In the genomic region with DNA sequence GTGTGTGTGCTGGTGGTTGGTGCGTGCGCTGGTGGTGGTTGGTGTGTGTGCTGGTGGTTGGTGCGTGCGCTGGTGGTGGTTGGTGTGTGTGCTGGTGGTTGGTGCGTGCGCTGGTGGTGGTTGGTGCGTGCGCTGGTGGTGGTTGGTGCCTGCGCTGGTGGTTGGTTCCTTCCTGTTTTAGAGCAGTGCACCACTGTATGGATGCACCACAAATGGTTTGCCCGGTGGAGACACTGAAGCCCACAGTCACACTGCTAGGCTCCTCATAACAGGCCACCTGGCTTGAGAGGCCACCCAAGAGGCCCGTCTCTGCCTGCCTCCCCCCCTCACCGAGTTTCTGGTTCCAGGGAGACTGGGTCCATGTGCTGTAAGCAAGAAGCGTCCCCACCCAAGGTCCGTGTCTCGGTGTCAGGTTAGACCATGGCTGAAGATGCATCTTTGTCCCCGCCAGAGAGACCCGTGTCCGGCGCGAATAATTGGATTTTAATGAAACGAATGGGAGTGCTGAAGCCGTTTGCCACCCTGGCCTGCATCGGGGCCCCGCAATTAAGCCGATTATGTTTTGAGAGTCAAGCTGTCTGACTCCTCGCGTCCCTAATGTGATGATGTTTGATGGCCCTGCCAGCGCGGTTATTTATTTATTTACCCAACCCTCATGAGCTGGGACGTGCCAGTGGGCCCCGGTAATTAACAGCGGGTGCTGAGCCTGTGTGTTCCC, we compare ENCODE assay signal across 1 cellular context.
TF ChIP-seq lines count a peak whose summit lies in the region.

No MANE protein-coding gene starts in this region.

TF ChIP-seq in HEK293, 187 proteins besides CTCF, POLR2A, EP300 and RAD21 (continued from another document):
- no peak for TF ChIP-seq ZNF518A (tag by site-specific recombination; conservative IDR thresholded peaks at IDR 0.05; ENCODE audit: low read depth)
- no peak for TF ChIP-seq ZNF391 (tag by site-specific recombination; IDR thresholded peaks at IDR 0.05; ENCODE audit: borderline replicate concordance, low read depth)
- TF ChIP-seq, protein P1, sequence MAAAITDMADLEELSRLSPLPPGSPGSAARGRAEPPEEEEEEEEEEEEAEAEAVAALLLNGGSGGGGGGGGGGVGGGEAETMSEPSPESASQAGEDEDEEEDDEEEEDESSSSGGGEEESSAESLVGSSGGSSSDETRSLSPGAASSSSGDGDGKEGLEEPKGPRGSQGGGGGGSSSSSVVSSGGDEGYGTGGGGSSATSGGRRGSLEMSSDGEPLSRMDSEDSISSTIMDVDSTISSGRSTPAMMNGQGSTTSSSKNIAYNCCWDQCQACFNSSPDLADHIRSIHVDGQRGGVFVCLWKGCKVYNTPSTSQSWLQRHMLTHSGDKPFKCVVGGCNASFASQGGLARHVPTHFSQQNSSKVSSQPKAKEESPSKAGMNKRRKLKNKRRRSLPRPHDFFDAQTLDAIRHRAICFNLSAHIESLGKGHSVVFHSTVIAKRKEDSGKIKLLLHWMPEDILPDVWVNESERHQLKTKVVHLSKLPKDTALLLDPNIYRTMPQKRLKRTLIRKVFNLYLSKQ (tag by site-specific recombination; IDR thresholded peaks at IDR 0.05; ENCODE audit: borderline replicate concordance) = no peak
- TF ChIP-seq, protein P2, sequence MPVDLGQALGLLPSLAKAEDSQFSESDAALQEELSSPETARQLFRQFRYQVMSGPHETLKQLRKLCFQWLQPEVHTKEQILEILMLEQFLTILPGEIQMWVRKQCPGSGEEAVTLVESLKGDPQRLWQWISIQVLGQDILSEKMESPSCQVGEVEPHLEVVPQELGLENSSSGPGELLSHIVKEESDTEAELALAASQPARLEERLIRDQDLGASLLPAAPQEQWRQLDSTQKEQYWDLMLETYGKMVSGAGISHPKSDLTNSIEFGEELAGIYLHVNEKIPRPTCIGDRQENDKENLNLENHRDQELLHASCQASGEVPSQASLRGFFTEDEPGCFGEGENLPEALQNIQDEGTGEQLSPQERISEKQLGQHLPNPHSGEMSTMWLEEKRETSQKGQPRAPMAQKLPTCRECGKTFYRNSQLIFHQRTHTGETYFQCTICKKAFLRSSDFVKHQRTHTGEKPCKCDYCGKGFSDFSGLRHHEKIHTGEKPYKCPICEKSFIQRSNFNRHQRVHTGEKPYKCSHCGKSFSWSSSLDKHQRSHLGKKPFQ (tag by site-specific recombination; IDR thresholded peaks at IDR 0.05) = peak; percentile 78; the same call in 1 of the 2 replicates
- no peak for TF ChIP-seq ZNF776 (tag by site-specific recombination; IDR thresholded peaks at IDR 0.05; ENCODE audit: borderline replicate concordance)
- TF ChIP-seq ZBTB8A (tag by site-specific recombination; IDR thresholded peaks at IDR 0.05) = peak; percentile 50
- TF ChIP-seq KLF16 (tag by site-specific recombination; IDR thresholded peaks at IDR 0.05) = no peak
- no peak for TF ChIP-seq SP3 (tag by site-specific recombination; IDR thresholded peaks at IDR 0.05)
- no peak for TF ChIP-seq ZNF146 (tag by site-specific recombination; IDR thresholded peaks at IDR 0.05)
- TF ChIP-seq ZXDB (tag by site-specific recombination; IDR thresholded peaks at IDR 0.05) = no peak
- TF ChIP-seq ZNF521 (tag by site-specific recombination; IDR thresholded peaks at IDR 0.05) = no peak
- TF ChIP-seq BCL6B (tag by site-specific recombination; IDR thresholded peaks at IDR 0.05) = no peak
- 0 out of 2 replicates have a peak, but pooled peaks have one; percentile 17 for TF ChIP-seq ZNF600 (tag by site-specific recombination; IDR thresholded peaks at IDR 0.05)
- no peak for TF ChIP-seq ZNF354C (tag by site-specific recombination; IDR thresholded peaks at IDR 0.05; ENCODE audit: borderline replicate concordance, low read depth)
- TF ChIP-seq, protein P3, sequence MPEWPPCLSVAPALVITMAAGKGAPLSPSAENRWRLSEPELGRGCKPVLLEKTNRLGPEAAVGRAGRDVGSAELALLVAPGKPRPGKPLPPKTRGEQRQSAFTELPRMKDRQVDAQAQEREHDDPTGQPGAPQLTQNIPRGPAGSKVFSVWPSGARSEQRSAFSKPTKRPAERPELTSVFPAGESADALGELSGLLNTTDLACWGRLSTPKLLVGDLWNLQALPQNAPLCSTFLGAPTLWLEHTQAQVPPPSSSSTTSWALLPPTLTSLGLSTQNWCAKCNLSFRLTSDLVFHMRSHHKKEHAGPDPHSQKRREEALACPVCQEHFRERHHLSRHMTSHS (tag by site-specific recombination; IDR thresholded peaks at IDR 0.05) = peak; percentile 59; the same call in 1 of the 2 replicates
- TF ChIP-seq ZBTB20 (tag by site-specific recombination; IDR thresholded peaks at IDR 0.05) = peak; percentile 67; the same call in 1 of the 2 replicates
- TF ChIP-seq GLIS1 (tag by site-specific recombination; IDR thresholded peaks at IDR 0.05) = peak; percentile 48
- no peak for TF ChIP-seq ZNF626 (tag by site-specific recombination; IDR thresholded peaks at IDR 0.05)
- peak; percentile 98 for TF ChIP-seq ZFP69B (tag by site-specific recombination; IDR thresholded peaks at IDR 0.05)
- TF ChIP-seq ZBTB44 (tag by site-specific recombination; IDR thresholded peaks at IDR 0.05) = peak; percentile 59
- no peak for TF ChIP-seq MZF1 (tag by site-specific recombination; IDR thresholded peaks at IDR 0.05; ENCODE audit: borderline replicate concordance)
- peak; percentile 43; the same call in 1 of the 2 replicates for TF ChIP-seq ZNF629 (tag by site-specific recombination; IDR thresholded peaks at IDR 0.05)
- TF ChIP-seq, protein P4, sequence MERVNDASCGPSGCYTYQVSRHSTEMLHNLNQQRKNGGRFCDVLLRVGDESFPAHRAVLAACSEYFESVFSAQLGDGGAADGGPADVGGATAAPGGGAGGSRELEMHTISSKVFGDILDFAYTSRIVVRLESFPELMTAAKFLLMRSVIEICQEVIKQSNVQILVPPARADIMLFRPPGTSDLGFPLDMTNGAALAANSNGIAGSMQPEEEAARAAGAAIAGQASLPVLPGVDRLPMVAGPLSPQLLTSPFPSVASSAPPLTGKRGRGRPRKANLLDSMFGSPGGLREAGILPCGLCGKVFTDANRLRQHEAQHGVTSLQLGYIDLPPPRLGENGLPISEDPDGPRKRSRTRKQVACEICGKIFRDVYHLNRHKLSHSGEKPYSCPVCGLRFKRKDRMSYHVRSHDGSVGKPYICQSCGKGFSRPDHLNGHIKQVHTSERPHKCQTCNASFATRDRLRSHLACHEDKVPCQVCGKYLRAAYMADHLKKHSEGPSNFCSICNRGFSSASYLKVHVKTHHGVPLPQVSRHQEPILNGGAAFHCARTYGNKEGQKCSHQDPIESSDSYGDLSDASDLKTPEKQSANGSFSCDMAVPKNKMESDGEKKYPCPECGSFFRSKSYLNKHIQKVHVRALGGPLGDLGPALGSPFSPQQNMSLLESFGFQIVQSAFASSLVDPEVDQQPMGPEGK (tag by site-specific recombination; IDR thresholded peaks at IDR 0.05) = 0 out of 2 replicates have a peak, but pooled peaks have one; percentile 27
- TF ChIP-seq ZNF571 (tag by site-specific recombination; IDR thresholded peaks at IDR 0.05) = no peak
- TF ChIP-seq OSR2 (tag by site-specific recombination; IDR thresholded peaks at IDR 0.05) = peak; percentile 71
- no peak for TF ChIP-seq SP2 (tag by site-specific recombination; IDR thresholded peaks at IDR 0.05)
- peak; percentile 71 for TF ChIP-seq SP7 (tag by site-specific recombination; IDR thresholded peaks at IDR 0.05)
- TF ChIP-seq WT1 (tag by site-specific recombination; IDR thresholded peaks at IDR 0.05) = peak; percentile 91
- no peak for TF ChIP-seq ZNF302 (tag by site-specific recombination; IDR thresholded peaks at IDR 0.05; ENCODE audit: low read depth)
- TF ChIP-seq, protein P5, sequence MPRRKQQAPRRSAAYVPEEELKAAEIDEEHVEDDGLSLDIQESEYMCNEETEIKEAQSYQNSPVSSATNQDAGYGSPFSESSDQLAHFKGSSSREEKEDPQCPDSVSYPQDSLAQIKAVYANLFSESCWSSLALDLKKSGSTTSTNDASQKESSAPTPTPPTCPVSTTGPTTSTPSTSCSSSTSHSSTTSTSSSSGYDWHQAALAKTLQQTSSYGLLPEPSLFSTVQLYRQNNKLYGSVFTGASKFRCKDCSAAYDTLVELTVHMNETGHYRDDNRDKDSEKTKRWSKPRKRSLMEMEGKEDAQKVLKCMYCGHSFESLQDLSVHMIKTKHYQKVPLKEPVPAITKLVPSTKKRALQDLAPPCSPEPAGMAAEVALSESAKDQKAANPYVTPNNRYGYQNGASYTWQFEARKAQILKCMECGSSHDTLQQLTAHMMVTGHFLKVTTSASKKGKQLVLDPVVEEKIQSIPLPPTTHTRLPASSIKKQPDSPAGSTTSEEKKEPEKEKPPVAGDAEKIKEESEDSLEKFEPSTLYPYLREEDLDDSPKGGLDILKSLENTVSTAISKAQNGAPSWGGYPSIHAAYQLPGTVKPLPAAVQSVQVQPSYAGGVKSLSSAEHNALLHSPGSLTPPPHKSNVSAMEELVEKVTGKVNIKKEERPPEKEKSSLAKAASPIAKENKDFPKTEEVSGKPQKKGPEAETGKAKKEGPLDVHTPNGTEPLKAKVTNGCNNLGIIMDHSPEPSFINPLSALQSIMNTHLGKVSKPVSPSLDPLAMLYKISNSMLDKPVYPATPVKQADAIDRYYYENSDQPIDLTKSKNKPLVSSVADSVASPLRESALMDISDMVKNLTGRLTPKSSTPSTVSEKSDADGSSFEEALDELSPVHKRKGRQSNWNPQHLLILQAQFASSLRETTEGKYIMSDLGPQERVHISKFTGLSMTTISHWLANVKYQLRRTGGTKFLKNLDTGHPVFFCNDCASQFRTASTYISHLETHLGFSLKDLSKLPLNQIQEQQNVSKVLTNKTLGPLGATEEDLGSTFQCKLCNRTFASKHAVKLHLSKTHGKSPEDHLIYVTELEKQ (tag by site-specific recombination; IDR thresholded peaks at IDR 0.05; ENCODE audit: borderline replicate concordance) = peak; percentile 55; the same call in 1 of the 2 replicates
- TF ChIP-seq KLF17 (tag by site-specific recombination; IDR thresholded peaks at IDR 0.05) = peak; percentile 80
- TF ChIP-seq ZNF624 (tag by site-specific recombination; IDR thresholded peaks at IDR 0.05) = no peak
